Comparison of ENCODE assay signal across 2 cellular contexts in genomic region chr2:74003494-74004211, GRCh38.
TF ChIP-seq lines count a peak whose summit lies in the region.

No MANE protein-coding gene starts in this region.

TF ChIP-seq in SK-N-SH, 30 proteins besides CTCF, POLR2A, EP300 and RAD21 (continued from another document):
- TF ChIP-seq ZBTB33 (IDR thresholded peaks at IDR 0.05; ENCODE audit: borderline replicate concordance, low read depth) (no peak), RCOR1 (IDR thresholded peaks at IDR 0.05; ENCODE audit: low read length) (no peak)

TF ChIP-seq in SK-N-SH treated with all-trans-retinoic acid at 6 μM for 48 hours, 23 proteins besides CTCF, POLR2A, EP300 and RAD21 (continued from another document):
- TF ChIP-seq ZFP30 (CRISPR knock-in tag; IDR thresholded peaks at IDR 0.05) (no peak), BACH2 (CRISPR knock-in tag; IDR thresholded peaks at IDR 0.05; ENCODE audit: borderline replicate concordance) (no peak), ISL1 (CRISPR knock-in tag; IDR thresholded peaks at IDR 0.05) (no peak), ESRRG (CRISPR knock-in tag; IDR thresholded peaks at IDR 0.05) (no peak), ARNTL (CRISPR knock-in tag; IDR thresholded peaks at IDR 0.05; ENCODE audit: borderline replicate concordance, low read depth) (no peak), ZNF565 (CRISPR knock-in tag; conservative IDR thresholded peaks at IDR 0.05; ENCODE audit: low read depth) (no peak), CSDC2 (CRISPR knock-in tag; IDR thresholded peaks at IDR 0.05) (no peak), PATZ1 (CRISPR knock-in tag; IDR thresholded peaks at IDR 0.05; ENCODE audit: borderline replicate concordance) (no peak)
